In genomic region chr2:200338692-200339091, GRCh38 we compare ENCODE assay signal across 1 cellular context.
TF ChIP-seq lines count a peak whose summit lies in the region.

No MANE protein-coding gene starts in this region.

TF ChIP-seq in H1, 55 proteins besides CTCF, POLR2A, EP300 and RAD21:
- no peak for TF ChIP-seq E2F6 (IDR thresholded peaks at IDR 0.05)
- TF ChIP-seq, protein P1, sequence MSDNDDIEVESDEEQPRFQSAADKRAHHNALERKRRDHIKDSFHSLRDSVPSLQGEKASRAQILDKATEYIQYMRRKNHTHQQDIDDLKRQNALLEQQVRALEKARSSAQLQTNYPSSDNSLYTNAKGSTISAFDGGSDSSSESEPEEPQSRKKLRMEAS (IDR thresholded peaks at IDR 0.05) = no peak
- no peak for TF ChIP-seq CEBPB (IDR thresholded peaks at IDR 0.05; ENCODE audit: low read depth, low read length)
- TF ChIP-seq SP1 (IDR thresholded peaks at IDR 0.05; ENCODE audit: low read depth, low read length) = no peak
- no peak for TF ChIP-seq BACH1 (IDR thresholded peaks at IDR 0.05; ENCODE audit: low read length)
- no peak for TF ChIP-seq TBP (IDR thresholded peaks at IDR 0.05; ENCODE audit: low read depth, low read length)
- no peak for TF ChIP-seq RXRA (IDR thresholded peaks at IDR 0.05; ENCODE audit: insufficient read depth, low read depth, low read length)
- no peak for TF ChIP-seq BRCA1 (IDR thresholded peaks at IDR 0.05; ENCODE audit: low read depth, low read length)
- no peak for TF ChIP-seq RBBP5 (IDR thresholded peaks at IDR 0.05; ENCODE audit: borderline replicate concordance, low read depth, low read length)
